24 cellular contexts compared by ENCODE assay signal in the genomic region with DNA sequence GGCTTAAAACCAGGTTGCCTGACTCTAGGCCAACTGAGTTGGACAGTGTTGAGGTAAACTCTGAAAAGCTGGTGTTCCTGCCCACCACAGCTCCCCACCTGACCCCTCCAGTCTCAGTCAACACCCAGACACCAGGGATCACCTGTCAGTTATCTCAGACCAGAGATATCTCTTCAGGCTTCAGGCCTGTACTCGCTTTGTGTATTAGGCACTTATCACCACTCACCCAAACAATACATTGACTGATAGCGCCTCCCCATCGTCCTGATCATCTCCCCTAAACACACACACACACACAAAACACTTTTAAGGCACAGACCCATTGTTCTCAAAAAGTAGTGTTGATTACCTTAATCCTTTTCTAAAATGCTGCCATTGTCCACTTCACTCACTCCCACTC.
A peak's percentile ranks its signal among the peaks of the same experiment; 100 is the strongest.
DNase-seq lines count a peak whose midpoint lies in the region; ATAC-seq, FAIRE-seq and TF ChIP-seq lines count a peak whose summit lies in the region.
"Had no signal": no experiment of that assay in that cellular context is flagged by ENCODE, and none has a peak within 500 bp of the region (broad histone marks: within the 10 kb centered on the region; RNA-seq: fewer than 3 reads in every experiment).

No MANE protein-coding gene starts in this region.

- H3K9me3 Mint-ChIP-seq in brain, result no peaks in the 10 kb centered on the region
- H3K9me3 Mint-ChIP-seq in nephron, result no peaks in the 10 kb centered on the region
- H3K9me3 Mint-ChIP-seq: GM23338 had no signal

- H3K4me1 Mint-ChIP-seq in brain (peaks cover 44% of the 10 kb centered on the region), nephron (peaks cover 70% of the 10 kb centered on the region)
- H3K4me1 Mint-ChIP-seq: CD4-positive, alpha-beta memory T cell had no signal

- H3K4me3 Mint-ChIP-seq in brain, result no peak overlapping the region
- H3K4me3 Mint-ChIP-seq in nephron, result no peak overlapping the region
- H3K4me3 Mint-ChIP-seq: CD4-positive, alpha-beta memory T cell; GM23338 had no signal

- peaks cover 46% of the 10 kb centered on the region for H3K4me1 ChIP-seq in ACC112 (ENCODE audit: control insufficient read depth, insufficient read depth, low read length, unreplicated experiment)

- 0 out of 2 replicates have a peak overlapping the region, but pooled peaks have one; percentile 43 for H3K4me3 ChIP-seq in ACC112 (ENCODE audit: low read depth, low read length)
- H3K4me3 ChIP-seq: GM23338, HAP-1 had no signal

- no peak for ATAC-seq in activated CD4-positive, CD25-positive, alpha-beta regulatory T cell treated with anti-CD3 and anti-CD28 coated beads, Interleukin-2, amount 50 U/mL, for 24 hours
- ATAC-seq: GM23338 had no signal

- DNase-seq in HTR-8/SVneo (ENCODE audit: insufficient read length, low spot score), result no peak
- no peak for DNase-seq in epidermal melanocyte (ENCODE audit: insufficient read length, low spot score)
- DNase-seq in SW480 (ENCODE audit: low spot score), result no peak
- DNase-seq: C1 segment of cervical spinal cord; CD4-positive, alpha-beta memory T cell; COR-L47; DMS79 treated with DMSO at 0.1 percent for 48 hours; GF-D8; NCI-H1048; NCI-H1436; NCI-H187; NCI-H2081 treated with DMSO at 0.1 percent for 48 hours; NCI-H524; SK-N-SH; SW 1271 had no signal

- H3K36me3 Mint-ChIP-seq in brain, result no peaks in the 10 kb centered on the region
- no peaks in the 10 kb centered on the region for H3K36me3 Mint-ChIP-seq in nephron (ENCODE audit: low read depth)
- H3K36me3 Mint-ChIP-seq: CD4-positive, alpha-beta memory T cell had no signal

- peak overlapping the region; percentile 82 for H3K27ac ChIP-seq in ACC112 (ENCODE audit: low read depth, low read length)

- H3K27ac Mint-ChIP-seq in brain, result peak overlapping the region in 3 of 5 experiments; percentile 19 to 56 (median 25)
- H3K27ac Mint-ChIP-seq in nephron, result peak overlapping the region; percentile 10 to 86 (median 68)
- H3K27ac Mint-ChIP-seq: CD4-positive, alpha-beta memory T cell; GM23338 had no signal

- no peaks in the 10 kb centered on the region for H3K36me3 ChIP-seq in ACC112 (ENCODE audit: insufficient read depth, low read length)
- H3K36me3 ChIP-seq: HAP-1 had no signal

- no peak overlapping the region for H2AFZ ChIP-seq in ACC112 (ENCODE audit: low read length, unreplicated experiment)
- H2AFZ ChIP-seq: GM23338 had no signal

- peak; percentile 16 for FAIRE-seq in HTR-8/SVneo (lab: Jason Lieb, UNC)
- FAIRE-seq: A204.1, GM12891, RCC 7860 had no signal

- H3K27me3 ChIP-seq in ACC112 (ENCODE audit: insufficient read depth, low read length), result no peaks in the 10 kb centered on the region

- TF ChIP-seq CTCF in brain (conservative IDR thresholded peaks at IDR 0.05), result no peak
- no peak for TF ChIP-seq CTCF in nephron (IDR thresholded peaks at IDR 0.05; ENCODE audit: unreplicated experiment in 3 of 3)

- H3K27me3 Mint-ChIP-seq in brain, result peaks cover 3% of the 10 kb centered on the region
- peaks cover 8% of the 10 kb centered on the region for H3K27me3 Mint-ChIP-seq in nephron (ENCODE audit: low read depth)

- H3K79me2 ChIP-seq in ACC112 (ENCODE audit: control insufficient read depth, insufficient read depth, low read length, unreplicated experiment), result no peaks in the 10 kb centered on the region
